In genomic region chr22:45314054-45314721, GRCh38 we compare ENCODE assay signal across 17 cellular contexts. TPM values are rescaled to one million over a fixed set of nuclear protein-coding genes. Genes with fewer than 3 reads are reported as not detected.
DNase-seq lines count a peak whose midpoint lies in the region; ATAC-seq and TF ChIP-seq lines count a peak whose summit lies in the region.
"Had no signal": no experiment of that assay in that cellular context is flagged by ENCODE, and none has a peak within 500 bp of the region (broad histone marks: within the 10 kb centered on the region; RNA-seq: fewer than 3 reads in every experiment).

No MANE protein-coding gene starts in this region.

- TF ChIP-seq POLR2A in gastrocnemius medialis (IDR thresholded peaks at IDR 0.05): no peak

- ATAC-seq in activated T-cell treated with anti-CD3 and anti-CD28 coated beads, Interleukin-2, amount 50 U/mL, for 4 hours: no peak
- ATAC-seq in gastrocnemius medialis (no peak), esophagus mucosa (no peak)
- ATAC-seq: natural killer cell had no signal

- intact Hi-C loops in colonic mucosa (cut with DNase I) (no loop called here), gastrocnemius medialis (cut with DNase I; ENCODE audit: low total_unique reads) (no loop called here), posterior cingulate gyrus (cut with DNase I) (no loop called here)

- peak overlapping the region; percentile 60 for H3K27ac Mint-ChIP-seq in activated T-cell treated with anti-CD3 and anti-CD28 coated beads, Interleukin-2, amount 50 U/mL, for 24 hours
- H3K27ac Mint-ChIP-seq: HFFc6 had no signal

- peaks cover 33% of the 10 kb centered on the region for H3K36me3 Mint-ChIP-seq in activated T-cell treated with anti-CD3 and anti-CD28 coated beads, Interleukin-2, amount 50 U/mL, for 24 hours (ENCODE audit: low read depth)
- H3K36me3 Mint-ChIP-seq in activated T-cell treated with anti-CD3 and anti-CD28 coated beads, Interleukin-2, amount 50 U/mL, for 4 hours (ENCODE audit: insufficient read depth): peaks cover 14% of the 10 kb centered on the region
- H3K36me3 Mint-ChIP-seq: natural killer cell had no signal

- peaks cover 87% of the 10 kb centered on the region for H3K4me1 Mint-ChIP-seq in activated T-cell treated with anti-CD3 and anti-CD28 coated beads, Interleukin-2, amount 50 U/mL, for 24 hours (ENCODE audit: low read depth)
- H3K4me1 Mint-ChIP-seq in activated T-cell treated with anti-CD3 and anti-CD28 coated beads, Interleukin-2, amount 50 U/mL, for 4 hours (ENCODE audit: low read depth): peaks cover 81% of the 10 kb centered on the region

- peak overlapping the region in 1 of 2 donors; percentile 8 for H3K9ac ChIP-seq in colonic mucosa (ENCODE audit: low read depth in 2 of 2, low read length in 2 of 2)

- no peaks in the 10 kb centered on the region for H3K27me3 Mint-ChIP-seq in activated T-cell treated with anti-CD3 and anti-CD28 coated beads, Interleukin-2, amount 50 U/mL, for 24 hours
- H3K27me3 Mint-ChIP-seq in activated T-cell treated with anti-CD3 and anti-CD28 coated beads, Interleukin-2, amount 50 U/mL, for 4 hours (ENCODE audit: low read depth): no peaks in the 10 kb centered on the region

- H3K4me3 Mint-ChIP-seq in activated T-cell treated with anti-CD3 and anti-CD28 coated beads, Interleukin-2, amount 50 U/mL, for 24 hours: no peak overlapping the region
- no peak overlapping the region for H3K4me3 Mint-ChIP-seq in activated T-cell treated with anti-CD3 and anti-CD28 coated beads, Interleukin-2, amount 50 U/mL, for 4 hours
- H3K4me3 Mint-ChIP-seq: HFFc6, natural killer cell had no signal

- H3K4me3 ChIP-seq in colonic mucosa: no peak overlapping the region
- H3K4me3 ChIP-seq in gastrocnemius medialis: no peak overlapping the region
- H3K4me3 ChIP-seq: coronary artery had no signal

- H3K27me3 ChIP-seq in colonic mucosa: no peaks in the 10 kb centered on the region
- no peaks in the 10 kb centered on the region for H3K27me3 ChIP-seq in gastrocnemius medialis

- no peak for DNase-seq in activated T-cell treated with anti-CD3 and anti-CD28 coated beads, Interleukin-2, amount 50 U/mL, for 24 hours
- DNase-seq in activated T-cell treated with anti-CD3 and anti-CD28 coated beads, Interleukin-2, amount 50 U/mL, for 4 hours: no peak
- DNase-seq in KBM-7: peak; percentile 34
- peak; percentile 53 for DNase-seq in colonic mucosa
- no peak for DNase-seq in gastrocnemius medialis
- no peak for DNase-seq in posterior cingulate gyrus
- DNase-seq in SW480 (ENCODE audit: low spot score): no peak
- DNase-seq: activated CD4-positive, alpha-beta T cell treated with anti-CD3 and anti-CD28 coated beads for 1 hour; activated naive CD4-positive, alpha-beta T cell treated with Interleukin-2 at 50 U/mL for 16 hours; GDM1; HFFc6; Kasumi-1; natural killer cell; NCI-H2171 treated with DMSO at 0.1 percent for 48 hours had no signal

- H3K36me3 ChIP-seq in colonic mucosa (no peaks in the 10 kb centered on the region), gastrocnemius medialis (no peaks in the 10 kb centered on the region)

- H3K27ac ChIP-seq in colonic mucosa (peak overlapping the region; percentile 24), gastrocnemius medialis (peak overlapping the region; percentile 84 to 91 (median 88))

- TF ChIP-seq CTCF in colonic mucosa (IDR thresholded peaks at IDR 0.05) (no peak), gastrocnemius medialis (IDR thresholded peaks at IDR 0.05 in 4 of 5, conservative IDR thresholded peaks at IDR 0.05 in 1 of 5) (no peak)

- in situ Hi-C loops in KBM-7 (cut with MboI; ENCODE audit: low pct_unique_long_range_greater_than_20kb, low sequenced_read_pairs) (no loop called here), gastrocnemius medialis (cut with MboI; ENCODE audit: low sequenced_read_pairs in 4 of 4) (no loop called here)

- H3K4me1 ChIP-seq in colonic mucosa: peaks cover 4% of the 10 kb centered on the region
- peaks cover 45 to 51% of the 10 kb centered on the region in 2 donors for H3K4me1 ChIP-seq in gastrocnemius medialis

- H3K9me3 Mint-ChIP-seq in activated T-cell treated with anti-CD3 and anti-CD28 coated beads, Interleukin-2, amount 50 U/mL, for 24 hours: no peaks in the 10 kb centered on the region
- H3K9me3 Mint-ChIP-seq in activated T-cell treated with anti-CD3 and anti-CD28 coated beads, Interleukin-2, amount 50 U/mL, for 4 hours: no peaks in the 10 kb centered on the region
- H3K9me3 Mint-ChIP-seq: HFFc6, natural killer cell had no signal

- H3K9me3 ChIP-seq in colonic mucosa (no peaks in the 10 kb centered on the region), gastrocnemius medialis (no peaks in the 10 kb centered on the region)

RNA-seq across cellular contexts. Expression of gene FAM118A, which starts 4.5 kb away (rescaled TPM):
- 10 to 100 TPM; 23.4 to 60.3 (median 27.5) TPM for total RNA-seq in activated T-cell treated with anti-CD3 and anti-CD28 coated beads, Interleukin-2, amount 50 U/mL, for 4 hours
- 10 to 100 TPM; 36.1 to 75.3 TPM for total RNA-seq in colonic mucosa
- total RNA-seq in gastrocnemius medialis: 10 to 100 TPM in 3 of 4 donors, 1 to 10 TPM in 1; 4.1 to 30.0 (median 24.2) TPM
- 9.1 TPM for total RNA-seq in esophagus mucosa

RNA-seq across cellular contexts. Expression of gene UPK3A, which starts 29.4 kb away (rescaled TPM):
- total RNA-seq in activated T-cell treated with anti-CD3 and anti-CD28 coated beads, Interleukin-2, amount 50 U/mL, for 4 hours: not detected
- total RNA-seq in colonic mucosa: 1 to 10 TPM in 1 of 2 donors, under 1 TPM in 1; 0.32 to 3.6 TPM
- total RNA-seq in gastrocnemius medialis: 1 to 10 TPM in 2 of 4 donors, under 1 TPM in 2; 0.70 to 6.4 (median 2.1) TPM
- total RNA-seq in esophagus mucosa: not detected
- total RNA-seq: HFFc6, RPMI7951 had no signal

Comparison
In these comparisons a context has a peak if more than half of its experiments do, and no peak if none do; other contexts are left out.
1. DNase-seq: peak in KBM-7 (single experiment) and colonic mucosa (single experiment); none in activated T-cell treated with anti-CD3 and anti-CD28 coated beads, Interleukin-2, amount 50 U/mL, for 24 hours (single experiment), activated T-cell treated with anti-CD3 and anti-CD28 coated beads, Interleukin-2, amount 50 U/mL, for 4 hours (single experiment), gastrocnemius medialis (0 of 2), posterior cingulate gyrus (0 of 10) and SW480 (single experiment).